ENCODE assay signal across 1 cellular context in the genomic region with DNA sequence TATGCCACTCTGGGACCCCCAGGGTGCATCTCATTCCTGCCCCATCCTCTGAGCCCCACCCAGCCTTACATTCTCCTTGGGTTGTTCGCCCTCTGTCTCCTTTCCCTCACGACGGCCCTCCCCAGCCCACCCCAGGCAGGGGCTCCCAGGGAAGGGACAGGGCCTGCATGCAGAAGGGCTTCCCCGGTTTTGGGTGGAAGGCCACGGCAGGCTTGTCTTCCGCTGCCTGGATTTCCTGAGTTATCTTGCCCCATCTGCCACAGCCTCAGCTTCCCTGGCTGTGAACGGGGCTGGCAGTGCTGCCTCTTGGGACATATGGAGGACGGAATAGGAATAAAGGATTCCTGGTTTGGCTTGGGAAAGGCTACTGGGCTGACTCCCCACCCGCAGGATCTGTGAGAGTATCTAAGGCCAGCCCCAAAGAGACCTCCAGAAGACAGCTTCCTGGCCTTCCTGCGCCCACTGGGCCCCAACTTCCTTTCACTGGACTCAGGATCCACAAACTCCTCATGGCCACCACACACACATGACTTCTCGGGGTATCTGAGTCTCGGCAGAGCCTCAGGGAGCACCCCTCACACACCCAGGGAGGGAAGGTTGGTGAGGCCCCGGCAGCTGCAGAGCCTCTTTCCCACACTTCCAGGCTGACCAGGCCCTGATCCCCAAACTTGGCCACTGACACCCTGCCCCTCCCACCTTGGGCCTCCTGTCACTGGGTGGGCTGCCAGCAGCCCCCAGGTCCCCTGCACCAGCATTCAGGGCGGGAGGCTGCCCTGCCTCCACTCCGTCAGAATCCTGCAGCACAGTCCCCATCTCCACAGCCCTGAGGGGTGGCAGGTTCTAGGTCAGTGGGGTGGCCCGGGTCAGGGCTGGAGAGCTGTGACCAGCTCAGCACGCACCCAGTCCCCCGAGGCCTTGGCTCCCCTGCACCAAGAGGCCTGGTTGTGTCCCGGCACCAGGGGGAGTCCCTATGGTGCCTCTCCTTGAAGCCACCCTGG.
TF ChIP-seq lines count a peak whose summit lies in the region.

No MANE protein-coding gene starts in this region.

TF ChIP-seq in HepG2, 621 proteins besides CTCF, POLR2A, EP300 and RAD21:
- no peak for TF ChIP-seq HOXA7 (CRISPR knock-in tag; IDR thresholded peaks at IDR 0.05)
- TF ChIP-seq, protein P1, sequence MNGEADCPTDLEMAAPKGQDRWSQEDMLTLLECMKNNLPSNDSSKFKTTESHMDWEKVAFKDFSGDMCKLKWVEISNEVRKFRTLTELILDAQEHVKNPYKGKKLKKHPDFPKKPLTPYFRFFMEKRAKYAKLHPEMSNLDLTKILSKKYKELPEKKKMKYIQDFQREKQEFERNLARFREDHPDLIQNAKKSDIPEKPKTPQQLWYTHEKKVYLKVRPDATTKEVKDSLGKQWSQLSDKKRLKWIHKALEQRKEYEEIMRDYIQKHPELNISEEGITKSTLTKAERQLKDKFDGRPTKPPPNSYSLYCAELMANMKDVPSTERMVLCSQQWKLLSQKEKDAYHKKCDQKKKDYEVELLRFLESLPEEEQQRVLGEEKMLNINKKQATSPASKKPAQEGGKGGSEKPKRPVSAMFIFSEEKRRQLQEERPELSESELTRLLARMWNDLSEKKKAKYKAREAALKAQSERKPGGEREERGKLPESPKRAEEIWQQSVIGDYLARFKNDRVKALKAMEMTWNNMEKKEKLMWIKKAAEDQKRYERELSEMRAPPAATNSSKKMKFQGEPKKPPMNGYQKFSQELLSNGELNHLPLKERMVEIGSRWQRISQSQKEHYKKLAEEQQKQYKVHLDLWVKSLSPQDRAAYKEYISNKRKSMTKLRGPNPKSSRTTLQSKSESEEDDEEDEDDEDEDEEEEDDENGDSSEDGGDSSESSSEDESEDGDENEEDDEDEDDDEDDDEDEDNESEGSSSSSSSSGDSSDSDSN (CRISPR knock-in tag; IDR thresholded peaks at IDR 0.05) = 0 out of 2 replicates have a peak, but pooled peaks have one; percentile 23
